In the genomic region with DNA sequence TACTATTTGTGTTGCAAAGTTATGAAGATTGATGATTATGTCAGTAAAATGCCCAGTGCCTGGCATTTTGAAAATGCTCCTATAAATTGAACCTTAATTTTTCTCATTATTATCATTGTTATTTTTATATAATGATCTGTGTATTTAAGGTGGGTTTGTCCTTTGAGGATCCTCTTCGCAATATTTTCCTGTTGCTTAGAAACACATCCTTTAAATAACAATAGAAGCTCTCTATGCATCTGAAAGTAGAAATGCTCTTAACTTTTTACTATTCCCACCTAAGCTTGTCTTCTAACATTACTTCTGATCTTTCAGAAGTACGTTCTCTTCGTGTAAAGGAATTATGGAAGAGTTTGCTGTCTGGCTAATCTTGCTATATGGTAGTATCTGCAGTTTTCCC, we compare ENCODE assay signal across 19 cellular contexts.
"Had no signal": no experiment of that assay in that cellular context is flagged by ENCODE, and none has a peak within 500 bp of the region (broad histone marks: within the 10 kb centered on the region; RNA-seq: fewer than 3 reads in every experiment).

No MANE protein-coding gene starts in this region.

- ATAC-seq: gastrocnemius medialis; mucosa of descending colon; naive thymus-derived CD8-positive, alpha-beta T cell; stimulated activated naive B cell treated with anti-CD40 and anti-IgM and Interleukin-4, amounts not matched to agents 10 μg/mL and 1 μg/mL and 100 μg/mL, for 72 hours; stimulated activated naive CD8-positive, alpha-beta T cell treated with anti-CD3 and anti-CD28 coated beads, Interleukin-15, amount 100 ng/mL, for 72 hours; upper lobe of right lung had no signal

- H3K9me3 ChIP-seq: colonic mucosa, gastrocnemius medialis, neutrophil, sigmoid colon, testis, upper lobe of right lung had no signal

- H3K27ac Mint-ChIP-seq: naive thymus-derived CD8-positive, alpha-beta T cell; stimulated activated naive B cell treated with anti-CD40 and anti-IgM and Interleukin-4, amounts not matched to agents 10 μg/mL and 1 μg/mL and 100 μg/mL, for 72 hours; stimulated activated naive CD8-positive, alpha-beta T cell treated with anti-CD3 and anti-CD28 coated beads, Interleukin-15, amount 100 ng/mL, for 72 hours had no signal

- DNase-seq: colonic mucosa; dorsolateral prefrontal cortex; effector CD8-positive, alpha-beta T cell; gastrocnemius medialis; kidney glomerular epithelial cell; mucosa of descending colon; naive thymus-derived CD8-positive, alpha-beta T cell; sigmoid colon; stimulated activated CD4-positive, alpha-beta T cell treated with anti-CD3 and anti-CD28 coated beads, Interleukin-2, amount 100 ng/mL, for 24 hours; stimulated activated CD4-positive, alpha-beta T cell treated with anti-CD3 and anti-CD28 coated beads, Interleukin-4, amount 100 ng/mL, for 4 hours; stimulated activated naive B cell treated with anti-CD40 and anti-IgM and Interleukin-4, amounts not matched to agents 10 μg/mL and 1 μg/mL and 100 μg/mL, for 72 hours; stimulated activated naive CD8-positive, alpha-beta T cell treated with anti-CD3 and anti-CD28 coated beads, Interleukin-15, amount 100 ng/mL, for 72 hours; testis; upper lobe of right lung had no signal

- H3K27me3 ChIP-seq: colonic mucosa, dorsolateral prefrontal cortex, esophagus muscularis mucosa, gastrocnemius medialis, neutrophil, sigmoid colon, testis, tibial nerve, upper lobe of right lung had no signal

- H3K4me1 ChIP-seq: colonic mucosa, esophagus muscularis mucosa, gastrocnemius medialis, sigmoid colon, testis, tibial nerve, upper lobe of right lung had no signal

- H3K36me3 ChIP-seq: colonic mucosa, esophagus muscularis mucosa, gastrocnemius medialis, neutrophil, sigmoid colon, tibial nerve, upper lobe of right lung had no signal

- H3K27me3 Mint-ChIP-seq: stimulated activated naive B cell treated with anti-CD40 and anti-IgM and Interleukin-4, amounts not matched to agents 10 μg/mL and 1 μg/mL and 100 μg/mL, for 72 hours; stimulated activated naive CD8-positive, alpha-beta T cell treated with anti-CD3 and anti-CD28 coated beads, Interleukin-15, amount 100 ng/mL, for 72 hours had no signal

- H3K4me3 Mint-ChIP-seq: naive thymus-derived CD8-positive, alpha-beta T cell; stimulated activated naive B cell treated with anti-CD40 and anti-IgM and Interleukin-4, amounts not matched to agents 10 μg/mL and 1 μg/mL and 100 μg/mL, for 72 hours; stimulated activated naive CD8-positive, alpha-beta T cell treated with anti-CD3 and anti-CD28 coated beads, Interleukin-15, amount 100 ng/mL, for 72 hours had no signal

- H3K4me3 ChIP-seq: colonic mucosa, dorsolateral prefrontal cortex, esophagus muscularis mucosa, gastrocnemius medialis, mucosa of descending colon, sigmoid colon, skin epidermis, testis, tibial nerve, upper lobe of right lung had no signal

- H3K27ac ChIP-seq: colonic mucosa, dorsolateral prefrontal cortex, epithelial cell of prostate, esophagus muscularis mucosa, gastrocnemius medialis, neutrophil, sigmoid colon, skin epidermis, testis, tibial nerve, upper lobe of right lung had no signal

- H3K4me1 Mint-ChIP-seq: naive thymus-derived CD8-positive, alpha-beta T cell; stimulated activated naive B cell treated with anti-CD40 and anti-IgM and Interleukin-4, amounts not matched to agents 10 μg/mL and 1 μg/mL and 100 μg/mL, for 72 hours; stimulated activated naive CD8-positive, alpha-beta T cell treated with anti-CD3 and anti-CD28 coated beads, Interleukin-15, amount 100 ng/mL, for 72 hours had no signal
